In the genomic region with DNA sequence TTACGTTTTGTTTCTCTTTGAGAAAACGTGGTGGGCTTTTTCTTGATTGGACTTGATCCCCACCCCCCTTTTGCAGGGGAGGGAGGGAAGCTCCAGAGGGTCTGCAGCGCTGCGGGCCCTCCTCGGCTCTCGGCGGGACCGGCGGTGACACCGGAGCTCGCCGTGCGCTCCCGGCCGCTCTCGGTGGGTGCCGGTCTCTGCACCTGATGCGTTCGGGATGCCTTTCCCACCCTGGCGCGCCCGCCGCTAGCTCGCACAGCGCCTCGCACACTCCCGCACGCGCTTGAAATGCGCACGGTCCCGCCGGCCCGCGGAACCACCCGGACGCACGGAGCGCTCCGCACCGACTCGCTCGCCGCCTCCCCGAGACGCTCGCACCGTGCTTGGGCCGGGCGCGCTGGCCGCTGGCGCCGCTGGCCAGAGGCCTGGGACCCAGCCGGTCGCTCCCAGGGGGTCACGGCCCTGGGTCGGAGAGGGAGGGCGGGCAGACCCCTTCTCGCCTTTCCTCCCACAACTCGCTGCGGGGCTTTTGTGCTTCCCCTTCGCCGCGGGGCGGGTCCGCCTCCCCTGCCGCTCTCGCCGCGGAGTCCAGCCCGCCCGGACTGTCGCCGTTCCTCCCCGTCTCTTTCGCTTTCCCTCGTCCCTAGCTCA, we compare ENCODE assay signal across 8 cellular contexts. TPM values are rescaled to one million over a fixed set of nuclear protein-coding genes. Genes with fewer than 3 reads are reported as not detected.
DNase-seq lines count a peak whose midpoint lies in the region; ATAC-seq and TF ChIP-seq lines count a peak whose summit lies in the region.
"Had no signal": no experiment of that assay in that cellular context is flagged by ENCODE, and none has a peak within 500 bp of the region (broad histone marks: within the 10 kb centered on the region; RNA-seq: fewer than 3 reads in every experiment).

No MANE protein-coding gene starts in this region.

- H3K27me3 ChIP-seq in GM23338 (ENCODE audit: insufficient read depth) (peaks cover 89% of the 10 kb centered on the region), thymus (ENCODE audit: control insufficient read depth, insufficient read depth) (peaks cover 64% of the 10 kb centered on the region)

- H3K27ac ChIP-seq in GM23338 (ENCODE audit: low read depth): no peak overlapping the region
- H3K27ac ChIP-seq in thymus (ENCODE audit: low read depth): peak overlapping the region; percentile 87

- H2AFZ ChIP-seq in GM23338: peak overlapping the region; percentile 99

- H3K4me3 ChIP-seq in GM23338 (peak overlapping the region; percentile 80), thymus (ENCODE audit: low read length) (peak overlapping the region; percentile 75)

- H3K79me2 ChIP-seq in GM23338 (replicated peaks; ENCODE audit: insufficient read depth): no peaks in the 10 kb centered on the region

- peaks cover 83% of the 10 kb centered on the region for H3K27me3 Mint-ChIP-seq in GM23338 (ENCODE audit: insufficient read depth, low read depth, poor library complexity)
- H3K27me3 Mint-ChIP-seq in T-helper 17 cell: peaks cover 21% of the 10 kb centered on the region

- H3K27ac Mint-ChIP-seq in GM23338: no peak overlapping the region
- H3K27ac Mint-ChIP-seq in T-helper 17 cell: no peak overlapping the region

- H3K4me1 Mint-ChIP-seq in GM23338 (peaks cover 23% of the 10 kb centered on the region), T-helper 17 cell (peaks cover 27% of the 10 kb centered on the region)

- H3K4me3 Mint-ChIP-seq in GM23338 (peak overlapping the region; percentile 86), T-helper 17 cell (peak overlapping the region; percentile 95)

- H3K4me1 ChIP-seq in GM23338 (ENCODE audit: insufficient read depth) (peaks cover 22% of the 10 kb centered on the region), thymus (ENCODE audit: control insufficient read depth, insufficient read depth, low read length) (no peaks in the 10 kb centered on the region)

- DNase-seq in GM23338 (ENCODE audit: low spot score) (peak; percentile 51), T-helper 17 cell (peak in 2 of 3 donors; percentile 21 to 29), ecto neural progenitor cell (ENCODE audit: low spot score) (peak; percentile 76), lung microvascular endothelial cell (ENCODE audit: low read depth in 2 of 2) (peak; percentile 57 to 66), NCI-H2107 (lab: John Stamatoyannopoulos, UW) (no peak)
- no peak for DNase-seq in NK-92 treated with Interleukin-12 subunit alpha and Interleukin-12 subunit beta, amount 100 ng/mL, for 24 hours (lab: John Stamatoyannopoulos, UW)

- H3F3A ChIP-seq in GM23338 (replicated peaks; ENCODE audit: low read depth): peaks cover 9% of the 10 kb centered on the region; the same call in 1 of the 2 replicates

- H3K9me2 ChIP-seq in GM23338 (ENCODE audit: insufficient read depth): no peaks in the 10 kb centered on the region

- ATAC-seq in GM23338: peak; percentile 17
- peak; percentile 35 for ATAC-seq in T-helper 17 cell

- peak overlapping the region; percentile 99 for H3K4me2 ChIP-seq in GM23338

- H3K36me3 Mint-ChIP-seq in GM23338 (ENCODE audit: low read depth): no peaks in the 10 kb centered on the region; the same call in 2 of the 3 replicates
- H3K36me3 Mint-ChIP-seq in T-helper 17 cell (ENCODE audit: low read depth): no peaks in the 10 kb centered on the region

- under 1% methylated on average over 78 of the region's 78 CpGs for WGBS in thymus

- no peaks in the 10 kb centered on the region; the same call in 1 of the 2 replicates for H4K20me1 ChIP-seq in GM23338 (replicated peaks; ENCODE audit: insufficient read depth)

- H3K36me3 ChIP-seq in GM23338 (ENCODE audit: insufficient read depth): no peaks in the 10 kb centered on the region
- peaks cover 7% of the 10 kb centered on the region for H3K36me3 ChIP-seq in thymus (ENCODE audit: control insufficient read depth, insufficient read depth)

- H3K9me3 ChIP-seq in T-helper 17 cell (ENCODE audit: control insufficient read depth, low read length, poor library complexity, severe bottlenecking): no peaks in the 10 kb centered on the region
- no peaks in the 10 kb centered on the region for H3K9me3 ChIP-seq in thymus (ENCODE audit: control insufficient read depth)

- no peak for TF ChIP-seq CTCF in GM23338 (conservative IDR thresholded peaks at IDR 0.05; ENCODE audit: low read depth in 2 of 2)

- H3K9me3 Mint-ChIP-seq in GM23338: no peaks in the 10 kb centered on the region; the same call in 1 of the 3 replicates

TF ChIP-seq in GM23338, 12 proteins besides CTCF, POLR2A, EP300 and RAD21 (continues in another document):
- no peak for TF ChIP-seq JUNB (IDR thresholded peaks at IDR 0.05; ENCODE audit: unreplicated experiment)
- TF ChIP-seq EZH2 (IDR thresholded peaks at IDR 0.05; ENCODE audit: low read depth, unreplicated experiment): no peak
- TF ChIP-seq REST (IDR thresholded peaks at IDR 0.05; ENCODE audit: unreplicated experiment): no peak
- TF ChIP-seq ETS1 (IDR thresholded peaks at IDR 0.05): no peak
- no peak for TF ChIP-seq EZH2phosphoT487 (IDR thresholded peaks at IDR 0.05; ENCODE audit: unreplicated experiment)
- TF ChIP-seq STAT1 (IDR thresholded peaks at IDR 0.05; ENCODE audit: unreplicated experiment): no peak
- TF ChIP-seq POLR2AphosphoS5 (IDR thresholded peaks at IDR 0.05; ENCODE audit: low read depth): no peak

RNA-seq across cellular contexts. Expression of gene ZBTB16, which starts 1.0 kb away (rescaled TPM):
- total RNA-seq in GM23338 (2014; rRNA removed; shearing (Covaris generic)): 0.19 and 1.4 TPM in 2 replicates
- polyA plus RNA-seq in GM23338 (2016; fragmentation: Nextera tagmentation; extraction: Ambion mirVana) (0.29 and 0.78 TPM in 2 replicates), thymus (21.5 TPM)
- total RNA-seq in T-helper 17 cell (10 to 100 TPM; 17.2 to 20.7 TPM), lung microvascular endothelial cell (10.0 and 22.0 TPM in 2 replicates)
- total RNA-seq: SK-MEL-5 had no signal

Comparison
In these comparisons a context has a peak if more than half of its experiments do, and no peak if none do; other contexts are left out.
1. DNase-seq: peak in GM23338 (single experiment), T-helper 17 cell (2 of 3), ecto neural progenitor cell (single experiment) and lung microvascular endothelial cell (2 of 2); none in NK-92 treated with Interleukin-12 subunit alpha and Interleukin-12 subunit beta, amount 100 ng/mL, for 24 hours (single experiment) and NCI-H2107 (single experiment).